1 cellular context compared by ENCODE assay signal in genomic region chr12:125983784-125984510, GRCh38.
TF ChIP-seq lines count a peak whose summit lies in the region.

No MANE protein-coding gene starts in this region.

TF ChIP-seq in GM23338, 12 proteins besides CTCF, POLR2A, EP300 and RAD21 (continued from another document):
- TF ChIP-seq, protein P1, sequence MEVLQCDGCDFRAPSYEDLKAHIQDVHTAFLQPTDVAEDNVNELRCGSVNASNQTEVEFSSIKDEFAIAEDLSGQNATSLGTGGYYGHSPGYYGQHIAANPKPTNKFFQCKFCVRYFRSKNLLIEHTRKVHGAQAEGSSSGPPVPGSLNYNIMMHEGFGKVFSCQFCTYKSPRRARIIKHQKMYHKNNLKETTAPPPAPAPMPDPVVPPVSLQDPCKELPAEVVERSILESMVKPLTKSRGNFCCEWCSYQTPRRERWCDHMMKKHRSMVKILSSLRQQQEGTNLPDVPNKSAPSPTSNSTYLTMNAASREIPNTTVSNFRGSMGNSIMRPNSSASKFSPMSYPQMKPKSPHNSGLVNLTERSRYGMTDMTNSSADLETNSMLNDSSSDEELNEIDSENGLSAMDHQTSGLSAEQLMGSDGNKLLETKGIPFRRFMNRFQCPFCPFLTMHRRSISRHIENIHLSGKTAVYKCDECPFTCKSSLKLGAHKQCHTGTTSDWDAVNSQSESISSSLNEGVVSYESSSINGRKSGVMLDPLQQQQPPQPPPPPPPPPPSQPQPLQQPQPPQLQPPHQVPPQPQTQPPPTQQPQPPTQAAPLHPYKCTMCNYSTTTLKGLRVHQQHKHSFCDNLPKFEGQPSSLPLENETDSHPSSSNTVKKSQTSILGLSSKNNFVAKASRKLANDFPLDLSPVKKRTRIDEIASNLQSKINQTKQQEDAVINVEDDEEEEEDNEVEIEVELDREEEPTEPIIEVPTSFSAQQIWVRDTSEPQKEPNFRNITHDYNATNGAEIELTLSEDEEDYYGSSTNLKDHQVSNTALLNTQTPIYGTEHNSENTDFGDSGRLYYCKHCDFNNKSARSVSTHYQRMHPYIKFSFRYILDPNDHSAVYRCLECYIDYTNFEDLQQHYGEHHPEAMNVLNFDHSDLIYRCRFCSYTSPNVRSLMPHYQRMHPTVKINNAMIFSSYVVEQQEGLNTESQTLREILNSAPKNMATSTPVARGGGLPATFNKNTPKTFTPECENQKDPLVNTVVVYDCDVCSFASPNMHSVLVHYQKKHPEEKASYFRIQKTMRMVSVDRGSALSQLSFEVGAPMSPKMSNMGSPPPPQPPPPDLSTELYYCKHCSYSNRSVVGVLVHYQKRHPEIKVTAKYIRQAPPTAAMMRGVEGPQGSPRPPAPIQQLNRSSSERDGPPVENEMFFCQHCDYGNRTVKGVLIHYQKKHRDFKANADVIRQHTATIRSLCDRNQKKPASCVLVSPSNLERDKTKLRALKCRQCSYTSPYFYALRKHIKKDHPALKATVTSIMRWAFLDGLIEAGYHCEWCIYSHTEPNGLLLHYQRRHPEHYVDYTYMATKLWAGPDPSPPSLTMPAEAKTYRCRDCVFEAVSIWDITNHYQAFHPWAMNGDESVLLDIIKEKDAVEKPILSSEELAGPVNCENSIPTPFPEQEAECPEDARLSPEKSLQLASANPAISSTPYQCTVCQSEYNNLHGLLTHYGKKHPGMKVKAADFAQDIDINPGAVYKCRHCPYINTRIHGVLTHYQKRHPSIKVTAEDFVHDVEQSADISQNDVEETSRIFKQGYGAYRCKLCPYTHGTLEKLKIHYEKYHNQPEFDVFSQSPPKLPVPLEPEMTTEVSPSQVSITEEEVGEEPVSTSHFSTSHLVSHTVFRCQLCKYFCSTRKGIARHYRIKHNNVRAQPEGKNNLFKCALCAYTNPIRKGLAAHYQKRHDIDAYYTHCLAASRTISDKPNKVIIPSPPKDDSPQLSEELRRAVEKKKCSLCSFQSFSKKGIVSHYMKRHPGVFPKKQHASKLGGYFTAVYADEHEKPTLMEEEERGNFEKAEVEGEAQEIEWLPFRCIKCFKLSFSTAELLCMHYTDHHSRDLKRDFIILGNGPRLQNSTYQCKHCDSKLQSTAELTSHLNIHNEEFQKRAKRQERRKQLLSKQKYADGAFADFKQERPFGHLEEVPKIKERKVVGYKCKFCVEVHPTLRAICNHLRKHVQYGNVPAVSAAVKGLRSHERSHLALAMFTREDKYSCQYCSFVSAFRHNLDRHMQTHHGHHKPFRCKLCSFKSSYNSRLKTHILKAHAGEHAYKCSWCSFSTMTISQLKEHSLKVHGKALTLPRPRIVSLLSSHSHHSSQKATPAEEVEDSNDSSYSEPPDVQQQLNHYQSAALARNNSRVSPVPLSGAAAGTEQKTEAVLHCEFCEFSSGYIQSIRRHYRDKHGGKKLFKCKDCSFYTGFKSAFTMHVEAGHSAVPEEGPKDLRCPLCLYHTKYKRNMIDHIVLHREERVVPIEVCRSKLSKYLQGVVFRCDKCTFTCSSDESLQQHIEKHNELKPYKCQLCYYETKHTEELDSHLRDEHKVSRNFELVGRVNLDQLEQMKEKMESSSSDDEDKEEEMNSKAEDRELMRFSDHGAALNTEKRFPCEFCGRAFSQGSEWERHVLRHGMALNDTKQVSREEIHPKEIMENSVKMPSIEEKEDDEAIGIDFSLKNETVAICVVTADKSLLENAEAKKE (CRISPR knock-in tag; IDR thresholded peaks at IDR 0.05): no peak
- TF ChIP-seq, protein P2, sequence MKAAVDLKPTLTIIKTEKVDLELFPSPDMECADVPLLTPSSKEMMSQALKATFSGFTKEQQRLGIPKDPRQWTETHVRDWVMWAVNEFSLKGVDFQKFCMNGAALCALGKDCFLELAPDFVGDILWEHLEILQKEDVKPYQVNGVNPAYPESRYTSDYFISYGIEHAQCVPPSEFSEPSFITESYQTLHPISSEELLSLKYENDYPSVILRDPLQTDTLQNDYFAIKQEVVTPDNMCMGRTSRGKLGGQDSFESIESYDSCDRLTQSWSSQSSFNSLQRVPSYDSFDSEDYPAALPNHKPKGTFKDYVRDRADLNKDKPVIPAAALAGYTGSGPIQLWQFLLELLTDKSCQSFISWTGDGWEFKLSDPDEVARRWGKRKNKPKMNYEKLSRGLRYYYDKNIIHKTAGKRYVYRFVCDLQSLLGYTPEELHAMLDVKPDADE (IDR thresholded peaks at IDR 0.05): no peak
- TF ChIP-seq STAT1 (IDR thresholded peaks at IDR 0.05; ENCODE audit: unreplicated experiment) (no peak), ZNF114 (CRISPR knock-in tag; IDR thresholded peaks at IDR 0.05) (no peak), JUNB (IDR thresholded peaks at IDR 0.05; ENCODE audit: unreplicated experiment) (no peak), ZNF331 (CRISPR knock-in tag; IDR thresholded peaks at IDR 0.05; ENCODE audit: low read depth) (no peak), NANOG (IDR thresholded peaks at IDR 0.05; ENCODE audit: borderline replicate concordance) (no peak), POLR2AphosphoS5 (IDR thresholded peaks at IDR 0.05; ENCODE audit: low read depth) (no peak)
